ENCODE assay signal across 10 cellular contexts in genomic region chr2:28691774-28692281, GRCh38. TPM values are rescaled to one million over a fixed set of nuclear protein-coding genes. Genes with fewer than 3 reads are reported as not detected.
DNase-seq lines count a peak whose midpoint lies in the region; TF ChIP-seq lines count a peak whose summit lies in the region.
"Had no signal": no experiment of that assay in that cellular context is flagged by ENCODE, and none has a peak within 500 bp of the region (broad histone marks: within the 10 kb centered on the region; RNA-seq: fewer than 3 reads in every experiment).

No MANE protein-coding gene starts in this region.

- TF ChIP-seq CTCF in fibroblast of villous mesenchyme (IDR thresholded peaks at IDR 0.05; ENCODE audit: insufficient read depth, low read depth, low read length) (no peak), osteoblast (IDR thresholded peaks at IDR 0.05; ENCODE audit: extremely low read depth, low read depth, low read length) (no peak), CD14-positive monocyte (IDR thresholded peaks at IDR 0.05) (no peak)

- no peaks in the 10 kb centered on the region for H3K9me3 ChIP-seq in osteoblast (ENCODE audit: low read depth, low read length)

- peaks cover 0 to 5% (median 3%) of the 10 kb centered on the region in 3 donors for H3K27me3 Mint-ChIP-seq in CD14-positive monocyte (ENCODE audit: low read depth in 3 of 3)

- no peak overlapping the region for H3K27ac ChIP-seq in osteoblast (ENCODE audit: low read depth, low read length)
- H3K27ac ChIP-seq: epithelial cell of prostate, HL-60 had no signal

- no peaks in the 10 kb centered on the region for H3K36me3 Mint-ChIP-seq in CD14-positive monocyte

- no peaks in the 10 kb centered on the region for H3K36me3 ChIP-seq in osteoblast (ENCODE audit: insufficient read depth, low read length)

- peak overlapping the region; percentile 6 for H3K4me2 ChIP-seq in osteoblast (ENCODE audit: insufficient read depth, low read length)

- no peaks in the 10 kb centered on the region for H3K27me3 ChIP-seq in osteoblast (ENCODE audit: insufficient read depth, low read length)

- no peaks in the 10 kb centered on the region for H4K20me1 ChIP-seq in osteoblast (ENCODE audit: insufficient read depth, low read length)

- no peak overlapping the region for H3K4me3 ChIP-seq in fibroblast of villous mesenchyme (ENCODE audit: low read depth, low read length)
- H3K4me3 ChIP-seq in osteoblast (ENCODE audit: insufficient read depth, low read length): no peak overlapping the region

- H3K27ac Mint-ChIP-seq in CD14-positive monocyte: peak overlapping the region in 2 of 7 donors; percentile 51 to 59

- H2AFZ ChIP-seq in osteoblast (ENCODE audit: low read length): peak overlapping the region; percentile 36

- DNase-seq in EL (peak; percentile 94), RPMI7951 (ENCODE audit: low read depth) (peak; percentile 89), fibroblast of villous mesenchyme (ENCODE audit: low read depth) (peak; percentile 93), osteoblast (ENCODE audit: insufficient read length, low spot score, missing footprints) (peak; percentile 93), NCI-H128 (lab: John Stamatoyannopoulos, UW; ENCODE audit: unreplicated experiment) (no peak), head of caudate nucleus (no peak), CD14-positive monocyte (ENCODE audit: low spot score) (no peak)
- no peak for DNase-seq in activated CD8-positive, alpha-beta memory T cell treated with anti-CD3 and anti-CD28 coated beads for 24 hours

- H3K9me3 Mint-ChIP-seq in CD14-positive monocyte: peaks cover 0 to 9% (median 7%) of the 10 kb centered on the region in 7 donors

- intact Hi-C loops in head of caudate nucleus (cut with DNase I) (no loop called here), CD14-positive monocyte (cut with micrococcal nuclease) (no loop called here)

- peaks cover 6% of the 10 kb centered on the region for H3K4me1 ChIP-seq in osteoblast (ENCODE audit: insufficient read depth, low read length)

- no peaks in the 10 kb centered on the region for H3K79me2 ChIP-seq in osteoblast (ENCODE audit: insufficient read depth, low read length)

- H3K4me1 Mint-ChIP-seq in CD14-positive monocyte: no peaks in the 10 kb centered on the region

- H3K4me3 Mint-ChIP-seq in CD14-positive monocyte: no peak overlapping the region

RNA-seq across cellular contexts. Expression of gene PPP1CB, which starts 59.8 kb away (rescaled TPM):
- total RNA-seq in RPMI7951 (2014; rRNA removed; shearing (Covaris generic)): 142 and 168 TPM in 2 replicates
- total RNA-seq in fibroblast of villous mesenchyme: 172 and 279 TPM in 2 replicates
- 167 and 170 TPM in 2 replicates for total RNA-seq in osteoblast
- polyA plus RNA-seq in CD14-positive monocyte: 100 to 1,000 TPM in 1 of 2 donors, 10 to 100 TPM in 1; 69.4 to 142 TPM

Comparison
In these comparisons a context has a peak if more than half of its experiments do, and no peak if none do; other contexts are left out.
1. DNase-seq: peak in EL (single experiment), RPMI7951 (single experiment), fibroblast of villous mesenchyme (single experiment) and osteoblast (single experiment); none in NCI-H128 (single experiment), head of caudate nucleus (0 of 42), CD14-positive monocyte (single experiment) and activated CD8-positive, alpha-beta memory T cell treated with anti-CD3 and anti-CD28 coated beads for 24 hours (single experiment).